In genomic region chr19:4305659-4306058, GRCh38 we compare ENCODE assay signal across 21 cellular contexts. TPM values are rescaled to one million over a fixed set of nuclear protein-coding genes. Genes with fewer than 3 reads are reported as not detected.
DNase-seq lines count a peak whose midpoint lies in the region; ATAC-seq and TF ChIP-seq lines count a peak whose summit lies in the region.
"Had no signal": no experiment of that assay in that cellular context is flagged by ENCODE, and none has a peak within 500 bp of the region (broad histone marks: within the 10 kb centered on the region; RNA-seq: fewer than 3 reads in every experiment).

No MANE protein-coding gene starts in this region.

- H3K9me2 ChIP-seq in OCI-LY1 (ENCODE audit: low read depth, low read length): no peaks in the 10 kb centered on the region

- H3K9me3 ChIP-seq in OCI-LY1 (ENCODE audit: low read length) (no peaks in the 10 kb centered on the region), thyroid gland (no peaks in the 10 kb centered on the region)
- H3K9me3 ChIP-seq: upper lobe of right lung had no signal

- peaks cover 31% of the 10 kb centered on the region for H3K4me1 Mint-ChIP-seq in activated CD4-positive, alpha-beta T cell treated with anti-CD3 and anti-CD28 coated beads for 36 hours
- peaks cover 12% of the 10 kb centered on the region for H3K4me1 Mint-ChIP-seq in neural crest cell

- DNase-seq in activated CD4-positive, alpha-beta T cell treated with anti-CD3 and anti-CD28 coated beads for 36 hours: no peak
- no peak for DNase-seq in activated CD4-positive, alpha-beta T cell treated with anti-CD3 and anti-CD28 coated beads for 4 hours
- DNase-seq in dorsolateral prefrontal cortex: no peak
- no peak for DNase-seq in neural crest cell (ENCODE audit: low read depth, low spot score)
- DNase-seq in iPS-NIHi7 (ENCODE audit: extremely low spot score): no peak
- no peak for DNase-seq in thyroid gland
- DNase-seq: activated B cell treated with CpG ODN at 0.5 μM for 24 hours, cortex of kidney, erythroblast, GOT3, mammary epithelial cell, MM.1S, NCI-H2081 treated with DMSO at 0.1 percent for 48 hours, NCI-H774, upper lobe of right lung had no signal

- WGBS in thyroid gland, 2 donors: 78 to 81% methylated on average over 10 to 16 of the region's 16 CpGs

- H3K36me3 ChIP-seq in OCI-LY1 (ENCODE audit: insufficient read depth, low read length) (peaks cover 9% of the 10 kb centered on the region; the same call in 1 of the 2 replicates), thyroid gland (no peaks in the 10 kb centered on the region)
- H3K36me3 ChIP-seq: upper lobe of right lung had no signal

- peak overlapping the region; percentile 61 for H3K4me3 ChIP-seq in OCI-LY1 (ENCODE audit: low read depth, low read length, poor library complexity, severe bottlenecking)
- peak overlapping the region in 52 of 59 donors; percentile 7 to 74 (median 64) for H3K4me3 ChIP-seq in dorsolateral prefrontal cortex
- no peak overlapping the region for H3K4me3 ChIP-seq in thyroid gland (replicated peaks in 1 of 3)
- H3K4me3 ChIP-seq: upper lobe of right lung had no signal

- H3K36me3 Mint-ChIP-seq in activated CD4-positive, alpha-beta T cell treated with anti-CD3 and anti-CD28 coated beads for 36 hours (ENCODE audit: low read depth): peaks cover 5% of the 10 kb centered on the region
- H3K36me3 Mint-ChIP-seq in neural crest cell (ENCODE audit: low read depth): no peaks in the 10 kb centered on the region
- H3K36me3 Mint-ChIP-seq: CD14-positive monocyte had no signal

- no peaks in the 10 kb centered on the region for H3K27me3 Mint-ChIP-seq in activated CD4-positive, alpha-beta T cell treated with anti-CD3 and anti-CD28 coated beads for 36 hours
- no peaks in the 10 kb centered on the region for H3K27me3 Mint-ChIP-seq in neural crest cell (ENCODE audit: low read depth)

- H3F3A ChIP-seq in OCI-LY1 (ENCODE audit: insufficient read depth, low read length): no peaks in the 10 kb centered on the region

- no peak for TF ChIP-seq POLR2A in thyroid gland (IDR thresholded peaks at IDR 0.05)

- H3K4me2 ChIP-seq in OCI-LY1 (ENCODE audit: low read length): no peak overlapping the region

- POLR2A ChIA-PET in activated CD4-positive, alpha-beta T cell treated with anti-CD3 and anti-CD28 coated beads for 36 hours (lab: Charles Lee): no interaction called here

- intact Hi-C loops in activated CD4-positive, alpha-beta T cell treated with anti-CD3 and anti-CD28 coated beads for 36 hours (cut with DNase I, micrococcal nuclease): no loop called here
- intact Hi-C loops in dorsolateral prefrontal cortex (cut with DNase I): no loop called here
- intact Hi-C loops in thyroid gland (cut with DNase I): no loop called here

- no peaks in the 10 kb centered on the region for H3K27me3 ChIP-seq in OCI-LY1 (ENCODE audit: insufficient read depth, low read length)
- H3K27me3 ChIP-seq in dorsolateral prefrontal cortex: peaks cover 0 to 3% (median 0%) of the 10 kb centered on the region in 45 donors
- H3K27me3 ChIP-seq in thyroid gland: no peaks in the 10 kb centered on the region

- H4K20me1 ChIP-seq in OCI-LY1 (ENCODE audit: insufficient read depth, low read length): no peaks in the 10 kb centered on the region

- no peak for TF ChIP-seq CTCF in OCI-LY1 (IDR thresholded peaks at IDR 0.05; ENCODE audit: low read length)
- TF ChIP-seq CTCF in dorsolateral prefrontal cortex (IDR thresholded peaks at IDR 0.05 in 54 of 56, conservative IDR thresholded peaks at IDR 0.05 in 2 of 56; ENCODE audit: low read depth in 1 of 56, partially characterized antibody in 56 of 56): no peak
- no peak for TF ChIP-seq CTCF in neural crest cell (conservative IDR thresholded peaks at IDR 0.05)
- no peak for TF ChIP-seq CTCF in thyroid gland (IDR thresholded peaks at IDR 0.05)

- no peak overlapping the region for H2AFZ ChIP-seq in OCI-LY1 (ENCODE audit: low read length)

- H3K9ac ChIP-seq in OCI-LY1 (ENCODE audit: low read length): no peak overlapping the region

- H3K4me3 Mint-ChIP-seq in activated CD4-positive, alpha-beta T cell treated with anti-CD3 and anti-CD28 coated beads for 36 hours: peak overlapping the region; percentile 66
- H3K4me3 Mint-ChIP-seq in neural crest cell: peak overlapping the region; percentile 74
- H3K4me3 Mint-ChIP-seq: activated B cell treated with CpG ODN at 0.5 μM for 24 hours, CD14-positive monocyte had no signal

- H3K9me3 Mint-ChIP-seq in activated CD4-positive, alpha-beta T cell treated with anti-CD3 and anti-CD28 coated beads for 36 hours (ENCODE audit: low read depth): no peaks in the 10 kb centered on the region
- H3K9me3 Mint-ChIP-seq in neural crest cell: no peaks in the 10 kb centered on the region
- H3K9me3 Mint-ChIP-seq: activated B cell treated with CpG ODN at 0.5 μM for 24 hours had no signal

- ATAC-seq in activated CD4-positive, alpha-beta T cell treated with anti-CD3 and anti-CD28 coated beads for 36 hours: no peak
- no peak for ATAC-seq in GM21786 (IDR thresholded peaks at IDR 0.05; ENCODE audit: unreplicated experiment)
- ATAC-seq: upper lobe of right lung had no signal

- H3K4me1 ChIP-seq in OCI-LY1 (ENCODE audit: insufficient read depth, low read length, severe bottlenecking) (peaks cover 16% of the 10 kb centered on the region), thyroid gland (no peaks in the 10 kb centered on the region)
- H3K4me1 ChIP-seq: upper lobe of right lung had no signal

- H3K27ac ChIP-seq in OCI-LY1 (ENCODE audit: low read depth, low read length, poor library complexity, severe bottlenecking): no peak overlapping the region
- peak overlapping the region in 8 of 59 donors; percentile 4 to 85 (median 58) for H3K27ac ChIP-seq in dorsolateral prefrontal cortex
- H3K27ac ChIP-seq in thyroid gland: no peak overlapping the region
- H3K27ac ChIP-seq: upper lobe of right lung had no signal

- H3K79me2 ChIP-seq in OCI-LY1 (ENCODE audit: insufficient read depth, low read length): no peaks in the 10 kb centered on the region

- CTCF ChIA-PET in activated CD4-positive, alpha-beta T cell treated with anti-CD3 and anti-CD28 coated beads for 36 hours (lab: Charles Lee): interaction anchor here (0.6 kb wide), 1 partner anchor 46 kb away, joined by 3 read pairs; no protein-coding TSS in a partner anchor

- no peak overlapping the region for H3K27ac Mint-ChIP-seq in activated CD4-positive, alpha-beta T cell treated with anti-CD3 and anti-CD28 coated beads for 36 hours
- H3K27ac Mint-ChIP-seq in neural crest cell (ENCODE audit: unreplicated experiment): no peak overlapping the region
- H3K27ac Mint-ChIP-seq: activated B cell treated with CpG ODN at 0.5 μM for 24 hours, CD14-positive monocyte had no signal

RNA-seq across cellular contexts. Expression of gene FSD1, which starts 1.3 kb away (rescaled TPM):
- total RNA-seq in activated CD4-positive, alpha-beta T cell treated with anti-CD3 and anti-CD28 coated beads for 36 hours: 10 to 100 TPM; 23.1 to 25.3 TPM
- total RNA-seq in dorsolateral prefrontal cortex: 100 to 1,000 TPM in 1 of 120 experiments, 10 to 100 TPM in 119; 35.6 to 102 (median 64.9) TPM
- total RNA-seq in neural crest cell: 51.9 and 53.5 TPM in 2 replicates
- not detected for total RNA-seq in thyroid gland
- total RNA-seq: omental fat pad, skeletal muscle tissue had no signal

RNA-seq across cellular contexts. Expression of gene TMIGD2, which starts 3.5 kb away (rescaled TPM):
- total RNA-seq in activated CD4-positive, alpha-beta T cell treated with anti-CD3 and anti-CD28 coated beads for 36 hours: 10 to 100 TPM; 15.8 to 16.1 TPM
- 1 to 10 TPM in 53 of 120 experiments, under 1 TPM in 47, not detected in 20; 0.40 to 4.1 (median 1.1) TPM for total RNA-seq in dorsolateral prefrontal cortex
- total RNA-seq in neural crest cell: not detected in 2 replicates
- not detected for total RNA-seq in thyroid gland
- total RNA-seq: activated B cell treated with CpG ODN at 0.5 μM for 24 hours, Daoy, mammary epithelial cell had no signal

RNA-seq across cellular contexts. Expression of gene SHD, which starts 26.6 kb away (rescaled TPM):
- total RNA-seq in activated CD4-positive, alpha-beta T cell treated with anti-CD3 and anti-CD28 coated beads for 36 hours: not detected
- total RNA-seq in dorsolateral prefrontal cortex (10 to 100 TPM in 117 of 120 experiments, 1 to 10 TPM in 3; 5.9 to 53.0 (median 20.6) TPM), neural crest cell (2.7 and 4.5 TPM in 2 replicates), thyroid gland (not detected)
- total RNA-seq: activated B cell treated with CpG ODN at 0.5 μM for 24 hours, Daoy, mammary epithelial cell, upper lobe of right lung had no signal

RNA-seq across cellular contexts. Expression of gene STAP2, which starts 33.0 kb away (rescaled TPM):
- 10 to 100 TPM; 11.0 to 11.5 TPM for total RNA-seq in activated CD4-positive, alpha-beta T cell treated with anti-CD3 and anti-CD28 coated beads for 36 hours
- total RNA-seq in dorsolateral prefrontal cortex (10 to 100 TPM in 2 of 120 experiments, 1 to 10 TPM in 115, under 1 TPM in 3; 0.51 to 10.8 (median 3.9) TPM), neural crest cell (4.1 and 5.0 TPM in 2 replicates), thyroid gland (10 to 100 TPM; 12.1 to 50.6 (median 29.7) TPM)

RNA-seq across cellular contexts. Expression of gene MPND, which starts 37.7 kb away (rescaled TPM):
- 10 to 100 TPM; 12.6 to 18.0 TPM for total RNA-seq in activated CD4-positive, alpha-beta T cell treated with anti-CD3 and anti-CD28 coated beads for 36 hours
- total RNA-seq in dorsolateral prefrontal cortex (10 to 100 TPM; 18.9 to 61.6 (median 32.9) TPM), neural crest cell (45.3 and 45.6 TPM in 2 replicates), thyroid gland (10 to 100 TPM in 2 of 4 donors, 1 to 10 TPM in 2; 5.6 to 10.5 (median 9.3) TPM)

Comparison
In these comparisons a context has a peak if more than half of its experiments do, and no peak if none do; other contexts are left out.
1. H3K4me3 ChIP-seq: peak in OCI-LY1 (single experiment) and dorsolateral prefrontal cortex (52 of 59); none in thyroid gland (0 of 3).
2. RNA of gene FSD1, which starts 1.3 kb away (total RNA-seq): 35.6 to 102 TPM in dorsolateral prefrontal cortex, 51.9 to 53.5 TPM in neural crest cell and 23.1 to 25.3 TPM in activated CD4-positive, alpha-beta T cell treated with anti-CD3 and anti-CD28 coated beads for 36 hours; not detected in thyroid gland; every median in the first group is over 10 times any median in the second.